In genomic region chr13:50636007-50636704, GRCh38 we compare ENCODE assay signal across 8 cellular contexts.
DNase-seq lines count a peak whose midpoint lies in the region; ATAC-seq lines count a peak whose summit lies in the region.

No MANE protein-coding gene starts in this region.

- ATAC-seq in GM18499 (IDR thresholded peaks at IDR 0.05; ENCODE audit: insufficient read depth, unreplicated experiment) (peak; percentile 66), GM21786 (IDR thresholded peaks at IDR 0.05; ENCODE audit: unreplicated experiment) (peak; percentile 67)

- DNase-seq in NCI-H526 (lab: John Stamatoyannopoulos, UW) (peak; percentile 95 to 96), left kidney (ENCODE audit: low read depth, low spot score) (peak; percentile 74), HuH-7.5 (ENCODE audit: low spot score) (no peak), NCI-H2107 treated with DMSO at 0.1 percent for 48 hours (lab: John Stamatoyannopoulos, UW; ENCODE audit: unreplicated experiment) (no peak), kidney tubule cell (ENCODE audit: low spot score) (no peak), NCI-H2227 (lab: John Stamatoyannopoulos, UW; ENCODE audit: unreplicated experiment) (no peak)

Comparison
In these comparisons a context has a peak if more than half of its experiments do, and no peak if none do; other contexts are left out.
1. DNase-seq: peak in NCI-H526 (2 of 2) and left kidney (single experiment); none in HuH-7.5 (single experiment), NCI-H2107 treated with DMSO at 0.1 percent for 48 hours (single experiment), kidney tubule cell (single experiment) and NCI-H2227 (single experiment).